1 cellular context compared by ENCODE assay signal in genomic region chr7:47681241-47681810, GRCh38.
TF ChIP-seq lines count a peak whose summit lies in the region.

No MANE protein-coding gene starts in this region.

TF ChIP-seq in K562, 482 proteins besides CTCF, POLR2A, EP300 and RAD21:
- TF ChIP-seq RB1 (IDR thresholded peaks at IDR 0.05; ENCODE audit: low read depth) = no peak
- no peak for TF ChIP-seq ZNF12 (CRISPR knock-in tag; IDR thresholded peaks at IDR 0.05)
- TF ChIP-seq SAFB (IDR thresholded peaks at IDR 0.05; ENCODE audit: borderline replicate concordance, low read depth, low read length) = no peak
- TF ChIP-seq BCLAF1 (IDR thresholded peaks at IDR 0.05; ENCODE audit: borderline replicate concordance in 1 of 2, control insufficient read depth in 1 of 2, low read depth in 2 of 2, low read length in 1 of 2) = no peak
- TF ChIP-seq ZNF407 (IDR thresholded peaks at IDR 0.05; ENCODE audit: low read depth) = no peak
- TF ChIP-seq SMARCC2 (IDR thresholded peaks at IDR 0.05; ENCODE audit: low read depth) = no peak
- no peak for TF ChIP-seq ZNF277 (CRISPR knock-in tag; IDR thresholded peaks at IDR 0.05; ENCODE audit: borderline replicate concordance)
- no peak for TF ChIP-seq COPS2 (conservative IDR thresholded peaks at IDR 0.05)
- TF ChIP-seq YBX1 (IDR thresholded peaks at IDR 0.05) = no peak
- no peak for TF ChIP-seq BHLHE40 (IDR thresholded peaks at IDR 0.05; ENCODE audit: low read length)
TF ChIP-seq in K562: peak in this region for 0.
